ENCODE assay signal across 18 cellular contexts in the genomic region with DNA sequence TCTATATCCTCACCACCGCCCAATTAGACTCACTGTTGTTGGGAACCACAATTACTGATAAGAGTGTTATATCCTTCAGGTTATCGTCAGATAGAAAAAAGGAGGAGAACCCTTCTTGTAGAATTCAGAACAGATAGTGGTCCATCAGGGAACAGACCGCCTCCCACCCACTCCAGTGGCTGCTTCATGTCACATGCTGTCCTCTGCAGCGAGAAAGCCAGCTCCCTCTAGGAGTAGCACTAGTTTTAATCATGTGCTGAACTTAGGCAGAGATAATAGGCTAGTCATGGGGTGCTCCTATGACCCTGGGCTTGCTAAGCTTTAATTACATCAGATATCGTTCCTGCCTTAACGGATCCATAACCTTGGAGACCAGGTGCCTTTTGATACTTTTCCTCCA.
"Had no signal": no experiment of that assay in that cellular context is flagged by ENCODE, and none has a peak within 500 bp of the region (broad histone marks: within the 10 kb centered on the region; RNA-seq: fewer than 3 reads in every experiment).

No MANE protein-coding gene starts in this region.

- H3K27ac Mint-ChIP-seq: dendritic cell treated with granulocyte-macrophage colony-stimulating factor and Interleukin-4, amounts not matched to agents 40 ng/mL and 50 ng/mL, for 4 days had no signal

- H3K4me3 ChIP-seq: left ventricle myocardium inferior, lower lobe of right lung, sigmoid colon, skin epidermis, testis, tibial nerve had no signal

- H3K27ac ChIP-seq: foreskin keratinocyte, left ventricle myocardium inferior, lower lobe of right lung, sigmoid colon, skin epidermis, testis, tibial nerve had no signal

- H3K4me3 Mint-ChIP-seq: dendritic cell treated with granulocyte-macrophage colony-stimulating factor and Interleukin-4, amounts not matched to agents 40 ng/mL and 50 ng/mL, for 4 days; effector memory CD8-positive, alpha-beta T cell; naive B cell; nephron progenitor cell; stimulated activated naive B cell treated with anti-CD40 and anti-IgM and Interleukin-4, amounts not matched to agents 10 μg/mL and 1 μg/mL and 100 μg/mL, for 72 hours; stimulated activated naive CD8-positive, alpha-beta T cell treated with anti-CD3 and anti-CD28 coated beads, Interleukin-15, amount 100 ng/mL, for 72 hours had no signal

- DNase-seq: effector memory CD8-positive, alpha-beta T cell; foreskin keratinocyte; kidney; left cardiac atrium; left ventricle myocardium inferior; lower lobe of right lung; mesenchymal stem cell; naive B cell; nephron progenitor cell; stimulated activated CD4-positive, alpha-beta T cell treated with anti-CD3 and anti-CD28 coated beads, Interleukin-2, amount 100 ng/mL, for 24 hours; stimulated activated CD4-positive, alpha-beta T cell treated with anti-CD3 and anti-CD28 coated beads, Interleukin-4, amount 100 ng/mL, for 4 hours; stimulated activated naive B cell treated with anti-CD40 and anti-IgM and Interleukin-4, amounts not matched to agents 10 μg/mL and 1 μg/mL and 100 μg/mL, for 72 hours; stimulated activated naive CD8-positive, alpha-beta T cell treated with anti-CD3 and anti-CD28 coated beads, Interleukin-15, amount 100 ng/mL, for 72 hours; testis had no signal

- H3K9me3 ChIP-seq: left ventricle myocardium inferior, lower lobe of right lung, sigmoid colon, testis, tibial nerve had no signal

- H3K9me3 Mint-ChIP-seq: dendritic cell treated with granulocyte-macrophage colony-stimulating factor and Interleukin-4, amounts not matched to agents 40 ng/mL and 50 ng/mL, for 4 days; effector memory CD8-positive, alpha-beta T cell; naive B cell; nephron progenitor cell; stimulated activated naive B cell treated with anti-CD40 and anti-IgM and Interleukin-4, amounts not matched to agents 10 μg/mL and 1 μg/mL and 100 μg/mL, for 72 hours; stimulated activated naive CD8-positive, alpha-beta T cell treated with anti-CD3 and anti-CD28 coated beads, Interleukin-15, amount 100 ng/mL, for 72 hours had no signal

- H3K4me1 ChIP-seq: foreskin keratinocyte, left ventricle myocardium inferior, lower lobe of right lung, sigmoid colon, testis, tibial nerve had no signal

- H3K27me3 Mint-ChIP-seq: dendritic cell treated with granulocyte-macrophage colony-stimulating factor and Interleukin-4, amounts not matched to agents 40 ng/mL and 50 ng/mL, for 4 days; effector memory CD8-positive, alpha-beta T cell; naive B cell; stimulated activated naive B cell treated with anti-CD40 and anti-IgM and Interleukin-4, amounts not matched to agents 10 μg/mL and 1 μg/mL and 100 μg/mL, for 72 hours; stimulated activated naive CD8-positive, alpha-beta T cell treated with anti-CD3 and anti-CD28 coated beads, Interleukin-15, amount 100 ng/mL, for 72 hours had no signal

- ATAC-seq: effector memory CD8-positive, alpha-beta T cell; foreskin keratinocyte; left cardiac atrium; lower lobe of right lung; stimulated activated naive B cell treated with anti-CD40 and anti-IgM and Interleukin-4, amounts not matched to agents 10 μg/mL and 1 μg/mL and 100 μg/mL, for 72 hours; stimulated activated naive CD8-positive, alpha-beta T cell treated with anti-CD3 and anti-CD28 coated beads, Interleukin-15, amount 100 ng/mL, for 72 hours had no signal

- H3K27me3 ChIP-seq: foreskin keratinocyte, sigmoid colon, testis, tibial nerve had no signal
